2 cellular contexts compared by ENCODE assay signal in the genomic region with DNA sequence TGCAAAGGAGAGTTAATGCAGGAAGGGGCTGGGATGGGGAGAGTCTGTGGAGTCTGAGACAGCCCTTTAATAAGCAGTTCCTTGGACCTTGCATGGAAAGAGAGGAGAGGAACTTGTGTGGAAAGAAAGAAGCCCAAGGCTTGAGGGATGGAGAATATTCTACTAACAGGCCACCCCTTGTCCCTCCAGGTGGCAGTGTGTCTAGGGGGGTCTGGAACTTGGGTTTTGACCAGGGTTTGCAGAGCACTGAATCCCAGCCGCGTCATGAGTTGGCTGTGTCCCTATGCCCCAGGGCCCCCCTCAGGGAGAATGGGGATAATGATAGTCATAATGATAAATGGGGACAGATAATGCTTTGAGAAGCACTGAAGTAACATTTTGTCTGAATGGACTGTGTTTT.
TF ChIP-seq lines count a peak whose summit lies in the region.

No MANE protein-coding gene starts in this region.

TF ChIP-seq in A549, 52 proteins besides CTCF, POLR2A, EP300 and RAD21:
- TF ChIP-seq CBX2 (IDR thresholded peaks at IDR 0.05; ENCODE audit: borderline replicate concordance, low read depth) (no peak), HES2 (IDR thresholded peaks at IDR 0.05) (no peak), HDAC2 (IDR thresholded peaks at IDR 0.05) (no peak), EHMT2 (IDR thresholded peaks at IDR 0.05; ENCODE audit: low read depth) (no peak), HOXA7 (CRISPR knock-in tag; IDR thresholded peaks at IDR 0.05) (no peak), FOSB (CRISPR knock-in tag; IDR thresholded peaks at IDR 0.05) (no peak), FOSL2 (IDR thresholded peaks at IDR 0.05) (no peak), FOSL2 (CRISPR knock-in tag; IDR thresholded peaks at IDR 0.05) (no peak), CHD2 (IDR thresholded peaks at IDR 0.05; ENCODE audit: low read length, partially characterized antibody) (no peak), JUN (IDR thresholded peaks at IDR 0.05) (no peak), ELK1 (IDR thresholded peaks at IDR 0.05; ENCODE audit: low read depth, low read length) (no peak), RARB (CRISPR knock-in tag; IDR thresholded peaks at IDR 0.05) (no peak), SREBF2 (IDR thresholded peaks at IDR 0.05) (no peak), MYC (IDR thresholded peaks at IDR 0.05; ENCODE audit: borderline replicate concordance, low read length) (no peak), POLR2AphosphoS2 (conservative IDR thresholded peaks at IDR 0.05; ENCODE audit: low read length) (no peak)
- TF ChIP-seq, protein P1, sequence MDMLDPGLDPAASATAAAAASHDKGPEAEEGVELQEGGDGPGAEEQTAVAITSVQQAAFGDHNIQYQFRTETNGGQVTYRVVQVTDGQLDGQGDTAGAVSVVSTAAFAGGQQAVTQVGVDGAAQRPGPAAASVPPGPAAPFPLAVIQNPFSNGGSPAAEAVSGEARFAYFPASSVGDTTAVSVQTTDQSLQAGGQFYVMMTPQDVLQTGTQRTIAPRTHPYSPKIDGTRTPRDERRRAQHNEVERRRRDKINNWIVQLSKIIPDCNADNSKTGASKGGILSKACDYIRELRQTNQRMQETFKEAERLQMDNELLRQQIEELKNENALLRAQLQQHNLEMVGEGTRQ (IDR thresholded peaks at IDR 0.05), result no peak

TF ChIP-seq in K562, 482 proteins besides CTCF, POLR2A, EP300 and RAD21:
- TF ChIP-seq, protein P2, sequence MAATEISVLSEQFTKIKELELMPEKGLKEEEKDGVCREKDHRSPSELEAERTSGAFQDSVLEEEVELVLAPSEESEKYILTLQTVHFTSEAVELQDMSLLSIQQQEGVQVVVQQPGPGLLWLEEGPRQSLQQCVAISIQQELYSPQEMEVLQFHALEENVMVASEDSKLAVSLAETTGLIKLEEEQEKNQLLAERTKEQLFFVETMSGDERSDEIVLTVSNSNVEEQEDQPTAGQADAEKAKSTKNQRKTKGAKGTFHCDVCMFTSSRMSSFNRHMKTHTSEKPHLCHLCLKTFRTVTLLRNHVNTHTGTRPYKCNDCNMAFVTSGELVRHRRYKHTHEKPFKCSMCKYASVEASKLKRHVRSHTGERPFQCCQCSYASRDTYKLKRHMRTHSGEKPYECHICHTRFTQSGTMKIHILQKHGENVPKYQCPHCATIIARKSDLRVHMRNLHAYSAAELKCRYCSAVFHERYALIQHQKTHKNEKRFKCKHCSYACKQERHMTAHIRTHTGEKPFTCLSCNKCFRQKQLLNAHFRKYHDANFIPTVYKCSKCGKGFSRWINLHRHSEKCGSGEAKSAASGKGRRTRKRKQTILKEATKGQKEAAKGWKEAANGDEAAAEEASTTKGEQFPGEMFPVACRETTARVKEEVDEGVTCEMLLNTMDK (IDR thresholded peaks at IDR 0.05; ENCODE audit: borderline replicate concordance, insufficient read depth, low read depth, low read length, poor library complexity, severe bottlenecking), result peak; percentile 18
- TF ChIP-seq RBM25 (IDR thresholded peaks at IDR 0.05; ENCODE audit: low read depth, low read length, severe bottlenecking), result no peak
